Comparison of ENCODE assay signal across 1 cellular context in genomic region chr6:93859964-93860363, GRCh38.
TF ChIP-seq lines count a peak whose summit lies in the region.

No MANE protein-coding gene starts in this region.

TF ChIP-seq in H1, 55 proteins besides CTCF, POLR2A, EP300 and RAD21:
- TF ChIP-seq CHD7 (IDR thresholded peaks at IDR 0.05; ENCODE audit: insufficient replicate concordance, low read length) = no peak
- no peak for TF ChIP-seq SP1 (IDR thresholded peaks at IDR 0.05; ENCODE audit: low read depth, low read length)
- TF ChIP-seq SIRT6 (IDR thresholded peaks at IDR 0.05; ENCODE audit: low read length) = no peak
- TF ChIP-seq KDM4A (IDR thresholded peaks at IDR 0.05; ENCODE audit: low read depth, low read length, severe bottlenecking) = no peak
- no peak for TF ChIP-seq TEAD4 (IDR thresholded peaks at IDR 0.05; ENCODE audit: low read depth, low read length)
- no peak for TF ChIP-seq CREB1 (IDR thresholded peaks at IDR 0.05)
- no peak for TF ChIP-seq GABPA (IDR thresholded peaks at IDR 0.05; ENCODE audit: borderline replicate concordance, insufficient read depth, low read length)
- TF ChIP-seq CBX5 (IDR thresholded peaks at IDR 0.05; ENCODE audit: low read depth, low read length) = no peak
- TF ChIP-seq E2F6 (IDR thresholded peaks at IDR 0.05) = no peak
- no peak for TF ChIP-seq FOSL1 (IDR thresholded peaks at IDR 0.05; ENCODE audit: insufficient read depth, low read depth, low read length)
- TF ChIP-seq ZNF274 (IDR thresholded peaks at IDR 0.05; ENCODE audit: borderline replicate concordance, extremely low read depth, low read length) = no peak
- TF ChIP-seq SUZ12 (IDR thresholded peaks at IDR 0.05; ENCODE audit: low read length) = no peak
- TF ChIP-seq SP2 (IDR thresholded peaks at IDR 0.05; ENCODE audit: low read length) = no peak
- no peak for TF ChIP-seq SIN3A (conservative IDR thresholded peaks at IDR 0.05 in 1 of 2, IDR thresholded peaks at IDR 0.05 in 1 of 2; ENCODE audit: low read depth in 1 of 2, low read length in 2 of 2)
- TF ChIP-seq SIX5 (IDR thresholded peaks at IDR 0.05; ENCODE audit: low read depth, low read length) = no peak
- TF ChIP-seq MAX (IDR thresholded peaks at IDR 0.05) = no peak
- TF ChIP-seq KDM5A (IDR thresholded peaks at IDR 0.05; ENCODE audit: low read length) = no peak
TF ChIP-seq in H1: peak in this region for 0.
